Comparison of ENCODE assay signal across 9 cellular contexts in the genomic region with DNA sequence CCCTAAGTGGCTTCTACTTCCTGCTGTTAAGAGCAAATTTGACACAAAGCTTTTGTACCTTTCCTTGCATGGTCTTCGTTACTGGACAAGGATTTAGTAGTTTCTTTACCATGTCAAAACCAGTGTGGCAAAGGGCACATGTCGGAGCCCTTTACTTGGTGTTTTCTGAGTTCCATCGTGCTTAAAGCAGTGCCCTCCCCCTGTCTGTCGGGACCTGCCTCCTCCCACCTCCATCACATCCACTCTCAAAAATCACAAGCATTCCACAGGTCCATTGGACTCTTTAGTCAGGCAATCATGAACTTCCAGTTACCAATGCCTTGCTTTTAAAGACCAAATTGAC. TPM values are rescaled to one million over a fixed set of nuclear protein-coding genes. Genes with fewer than 3 reads are reported as not detected.
DNase-seq lines count a peak whose midpoint lies in the region; ATAC-seq and TF ChIP-seq lines count a peak whose summit lies in the region.
"Had no signal": no experiment of that assay in that cellular context is flagged by ENCODE, and none has a peak within 500 bp of the region (broad histone marks: within the 10 kb centered on the region; RNA-seq: fewer than 3 reads in every experiment).

No MANE protein-coding gene starts in this region.

- H3K9me3 ChIP-seq in upper lobe of right lung, result no peaks in the 10 kb centered on the region

- in situ Hi-C loops in GM13976 (cut with MboI; ENCODE audit: low sequenced_read_pairs, unreplicated experiment), result no loop called here

- peak overlapping the region; percentile 74 for H3K27ac ChIP-seq in upper lobe of right lung
- H3K27ac ChIP-seq: BLaER1 treated with 17β-estradiol and CSF1 and Interleukin-3, amounts not matched to agents 10 nM and 100 nM had no signal

- peaks cover 62% of the 10 kb centered on the region for H3K4me1 Mint-ChIP-seq in activated naive CD4-positive, alpha-beta T cell treated with anti-CD3 and anti-CD28 coated beads, Interleukin-2, amount 10 ng/mL, durations not matched to agents 7 days and 5 days

- H3K27me3 Mint-ChIP-seq in activated naive CD4-positive, alpha-beta T cell treated with anti-CD3 and anti-CD28 coated beads, Interleukin-2, amount 10 ng/mL, durations not matched to agents 7 days and 5 days, result no peaks in the 10 kb centered on the region

- H3K36me3 ChIP-seq in upper lobe of right lung, result no peaks in the 10 kb centered on the region
- H3K36me3 ChIP-seq: BLaER1 treated with 17β-estradiol and CSF1 and Interleukin-3, amounts not matched to agents 10 nM and 100 nM had no signal

- ATAC-seq in HG03354 (IDR thresholded peaks at IDR 0.05; ENCODE audit: poor library complexity, severe bottlenecking, unreplicated experiment) (peak; percentile 45), Right ventricle myocardium superior (ENCODE audit: poor library complexity) (peak; percentile 56), upper lobe of right lung (peak; percentile 83)

- TF ChIP-seq CTCF in upper lobe of right lung (IDR thresholded peaks at IDR 0.05), result no peak
- no peak for TF ChIP-seq CTCF in GM13976 (IDR thresholded peaks at IDR 0.05; ENCODE audit: borderline replicate concordance, control extremely low read depth, extremely low read depth, insufficient read depth, missing control alignments)

- H3K27me3 ChIP-seq in upper lobe of right lung, result no peaks in the 10 kb centered on the region
- H3K27me3 ChIP-seq: BLaER1 treated with 17β-estradiol and CSF1 and Interleukin-3, amounts not matched to agents 10 nM and 100 nM had no signal

- CTCF ChIA-PET in activated naive CD4-positive, alpha-beta T cell treated with anti-CD3 and anti-CD28 coated beads, Interleukin-2, amount 10 ng/mL, durations not matched to agents 7 days and 5 days (lab: Charles Lee), result interaction anchor here (1.1 kb wide), 1 partner anchor 30 kb away, joined by 3 read pairs; no protein-coding TSS in a partner anchor

- peaks cover 18% of the 10 kb centered on the region for H3K36me3 Mint-ChIP-seq in activated naive CD4-positive, alpha-beta T cell treated with anti-CD3 and anti-CD28 coated beads, Interleukin-2, amount 10 ng/mL, durations not matched to agents 7 days and 5 days

- H3K4me3 ChIP-seq in upper lobe of right lung, result peak overlapping the region; percentile 42
- H3K4me3 ChIP-seq: BLaER1 treated with 17β-estradiol and CSF1 and Interleukin-3, amounts not matched to agents 10 nM and 100 nM had no signal

- peak overlapping the region; percentile 91 for H3K27ac Mint-ChIP-seq in activated naive CD4-positive, alpha-beta T cell treated with anti-CD3 and anti-CD28 coated beads, Interleukin-2, amount 10 ng/mL, durations not matched to agents 7 days and 5 days

- intact Hi-C loops in Right ventricle myocardium superior (cut with DNase I) (no loop called here), upper lobe of right lung (cut with DNase I) (no loop called here)

- H3K4me3 Mint-ChIP-seq in activated naive CD4-positive, alpha-beta T cell treated with anti-CD3 and anti-CD28 coated beads, Interleukin-2, amount 10 ng/mL, durations not matched to agents 7 days and 5 days, result peak overlapping the region; percentile 81

- peaks cover 16% of the 10 kb centered on the region for H3K4me1 ChIP-seq in upper lobe of right lung

- peaks cover 11% of the 10 kb centered on the region for H3K9me3 Mint-ChIP-seq in activated naive CD4-positive, alpha-beta T cell treated with anti-CD3 and anti-CD28 coated beads, Interleukin-2, amount 10 ng/mL, durations not matched to agents 7 days and 5 days

- peak; percentile 32 for DNase-seq in activated naive CD4-positive, alpha-beta T cell treated with anti-CD3 and anti-CD28 coated beads, Interleukin-2, amount 10 ng/mL, durations not matched to agents 7 days and 5 days
- no peak for DNase-seq in activated naive CD4-positive, alpha-beta T cell treated with Interleukin-2 at 50 U/mL for 16 hours
- no peak for DNase-seq in Right ventricle myocardium superior
- no peak for DNase-seq in upper lobe of right lung
- no peak for DNase-seq in pons (ENCODE audit: low spot score)
- no peak for DNase-seq in MV-4-11 (lab: John Stamatoyannopoulos, UW)
- DNase-seq in GM13976 (ENCODE audit: low spot score), result no peak

RNA-seq across cellular contexts. Expression of a gene that starts 0.8 kb away (rescaled TPM):
- total RNA-seq in Right ventricle myocardium superior (136 TPM), upper lobe of right lung (25.7 TPM)
